In the genomic region with DNA sequence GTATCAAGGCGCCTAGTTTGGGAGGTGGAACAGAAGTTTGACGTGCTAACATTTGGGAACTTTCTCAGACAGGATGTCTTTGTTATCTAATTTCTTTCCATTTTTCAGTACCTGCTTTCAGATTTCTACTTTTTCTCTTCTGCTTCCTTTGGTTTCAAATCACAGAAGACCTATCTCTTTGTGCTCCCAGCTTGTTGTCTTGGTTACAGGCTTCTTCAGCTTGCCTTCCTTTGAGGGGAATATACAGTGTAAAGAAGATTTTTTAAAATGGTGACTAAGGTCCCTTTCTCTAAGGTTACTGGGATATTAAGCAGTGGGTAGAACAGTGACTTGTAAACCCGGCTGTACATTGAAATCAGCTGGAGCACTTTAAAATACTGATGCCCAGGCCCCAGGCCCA, we compare ENCODE assay signal across 24 cellular contexts. TPM values are rescaled to one million over a fixed set of nuclear protein-coding genes. Genes with fewer than 3 reads are reported as not detected.
A peak's percentile ranks its signal among the peaks of the same experiment; 100 is the strongest.
DNase-seq lines count a peak whose midpoint lies in the region; ATAC-seq, FAIRE-seq and TF ChIP-seq lines count a peak whose summit lies in the region.
"Had no signal": no experiment of that assay in that cellular context is flagged by ENCODE, and none has a peak within 500 bp of the region (broad histone marks: within the 10 kb centered on the region; RNA-seq: fewer than 3 reads in every experiment).

No MANE protein-coding gene starts in this region.

- H3K9me3 Mint-ChIP-seq in astrocyte (ENCODE audit: unreplicated experiment) (no peaks in the 10 kb centered on the region), neural progenitor cell (no peaks in the 10 kb centered on the region), osteocyte (ENCODE audit: unreplicated experiment) (no peaks in the 10 kb centered on the region)

- H3K4me1 ChIP-seq in astrocyte (ENCODE audit: insufficient read depth, low read length) (no peaks in the 10 kb centered on the region), neural progenitor cell (peaks cover 42% of the 10 kb centered on the region)
- H3K4me1 ChIP-seq: BE2C, Peyer's patch had no signal

- H2AFZ ChIP-seq in astrocyte (ENCODE audit: low read depth, low read length) (no peak overlapping the region), neural progenitor cell (replicated peaks) (no peak overlapping the region)

- no peak overlapping the region for H3K9ac ChIP-seq in astrocyte (ENCODE audit: low read length)
- no peak overlapping the region for H3K9ac ChIP-seq in neural progenitor cell

- H3K27ac Mint-ChIP-seq in astrocyte (ENCODE audit: unreplicated experiment) (no peak overlapping the region), neural progenitor cell (peak overlapping the region; percentile 97), osteocyte (ENCODE audit: unreplicated experiment) (no peak overlapping the region)

- peaks cover 19% of the 10 kb centered on the region for H3F3A ChIP-seq in neural progenitor cell (ENCODE audit: low read depth)

- DNase-seq in GM13976 (ENCODE audit: low spot score) (peak; percentile 7), astrocyte (ENCODE audit: low read depth) (no peak), neural progenitor cell (ENCODE audit: low spot score) (no peak), NCI-H748 treated with DMSO at 0.1 percent for 48 hours (lab: John Stamatoyannopoulos, UW) (no peak), osteocyte (ENCODE audit: extremely low spot score, unreplicated experiment) (no peak), ecto neural progenitor cell (ENCODE audit: low spot score) (no peak), NCI-H1105 (lab: John Stamatoyannopoulos, UW) (no peak)
- DNase-seq: BE2C, DMS53, GDM1, MG63, NCI-H1417 treated with DMSO at 0.1 percent for 48 hours, NCI-H187 treated with DMSO at 0.1 percent for 48 hours, NCI-H345, NCI-H524, Peyer's patch had no signal

- H3K9me3 ChIP-seq in astrocyte (ENCODE audit: insufficient read depth, low read depth, low read length) (no peaks in the 10 kb centered on the region), neural progenitor cell (ENCODE audit: low read depth) (no peaks in the 10 kb centered on the region)
- H3K9me3 ChIP-seq: BE2C, MG63, Peyer's patch had no signal

- no peaks in the 10 kb centered on the region for H4K20me1 ChIP-seq in astrocyte (ENCODE audit: insufficient read depth, low read length)
- H4K20me1 ChIP-seq in neural progenitor cell (ENCODE audit: low read depth), result peaks cover 6% of the 10 kb centered on the region

- in situ Hi-C loops in GM13976 (cut with MboI; ENCODE audit: low sequenced_read_pairs, unreplicated experiment), result no loop called here

- H3K27ac ChIP-seq in astrocyte (ENCODE audit: low read depth, low read length), result no peak overlapping the region
- peak overlapping the region; percentile 35 for H3K27ac ChIP-seq in neural progenitor cell
- H3K27ac ChIP-seq: HL-60, Peyer's patch had no signal

- H3K4me3 ChIP-seq in astrocyte (ENCODE audit: insufficient read depth, low read depth, low read length) (no peak overlapping the region), neural progenitor cell (no peak overlapping the region)
- H3K4me3 ChIP-seq: K562, MG63, Peyer's patch had no signal

- H3K36me3 ChIP-seq in astrocyte (ENCODE audit: insufficient read depth, low read length) (no peaks in the 10 kb centered on the region), neural progenitor cell (no peaks in the 10 kb centered on the region)
- H3K36me3 ChIP-seq: BE2C, MG63, Peyer's patch had no signal

- H3K4me3 Mint-ChIP-seq in astrocyte (ENCODE audit: unreplicated experiment) (no peak overlapping the region), neural progenitor cell (peak overlapping the region; percentile 4), osteocyte (ENCODE audit: unreplicated experiment) (no peak overlapping the region)

- H3K4me1 Mint-ChIP-seq in astrocyte (ENCODE audit: low read depth, unreplicated experiment) (peaks cover 6% of the 10 kb centered on the region), neural progenitor cell (peaks cover 69% of the 10 kb centered on the region), osteocyte (ENCODE audit: unreplicated experiment) (peaks cover 2% of the 10 kb centered on the region)

- TF ChIP-seq CTCF in GM13976 (IDR thresholded peaks at IDR 0.05; ENCODE audit: borderline replicate concordance, control extremely low read depth, extremely low read depth, insufficient read depth, missing control alignments), result no peak
- no peak for TF ChIP-seq CTCF in astrocyte (IDR thresholded peaks at IDR 0.05; ENCODE audit: insufficient read depth, low read depth, low read length)
- TF ChIP-seq CTCF in neural progenitor cell (IDR thresholded peaks at IDR 0.05), result no peak
- TF ChIP-seq CTCF in osteocyte (IDR thresholded peaks at IDR 0.05), result no peak

- no peaks in the 10 kb centered on the region for H3K36me3 Mint-ChIP-seq in astrocyte (ENCODE audit: low read depth, unreplicated experiment)
- peaks cover 22% of the 10 kb centered on the region for H3K36me3 Mint-ChIP-seq in neural progenitor cell
- peaks cover 5% of the 10 kb centered on the region for H3K36me3 Mint-ChIP-seq in osteocyte (ENCODE audit: unreplicated experiment)

- no peaks in the 10 kb centered on the region for H3K27me3 ChIP-seq in astrocyte (ENCODE audit: insufficient read depth, low read length)
- no peaks in the 10 kb centered on the region for H3K27me3 ChIP-seq in neural progenitor cell
- H3K27me3 ChIP-seq: BE2C, MG63, Peyer's patch had no signal

- FAIRE-seq in astrocyte (lab: Jason Lieb, UNC), result peak; percentile 65
- FAIRE-seq: D721Med, H1, HepG2 had no signal

- H3K79me2 ChIP-seq in astrocyte (ENCODE audit: insufficient read depth, low read length) (no peaks in the 10 kb centered on the region), neural progenitor cell (ENCODE audit: low read depth) (no peaks in the 10 kb centered on the region)

- peak; percentile 57 for ATAC-seq in HG02852 (IDR thresholded peaks at IDR 0.05; ENCODE audit: unreplicated experiment)
- ATAC-seq: HCT116, HepG2, K562, SK-N-SH treated with all-trans-retinoic acid at 6 μM for 48 hours had no signal

- H3K4me2 ChIP-seq in astrocyte (ENCODE audit: low read length), result no peak overlapping the region
- H3K4me2 ChIP-seq in neural progenitor cell, result peak overlapping the region; percentile 53

- H3K27me3 Mint-ChIP-seq in astrocyte (ENCODE audit: low read depth, unreplicated experiment) (no peaks in the 10 kb centered on the region), neural progenitor cell (ENCODE audit: insufficient read depth, low read depth) (peaks cover 2% of the 10 kb centered on the region), osteocyte (ENCODE audit: unreplicated experiment) (no peaks in the 10 kb centered on the region)

RNA-seq across cellular contexts. Expression of a gene that starts 48.0 kb away (rescaled TPM):
- total RNA-seq in astrocyte (17.3 and 17.6 TPM in 2 replicates), neural progenitor cell (ENCODE audit: low replicate concordance) (15.5 and 23.9 TPM in 2 replicates), osteocyte (12.4 and 12.9 TPM in 2 replicates)
